8 cellular contexts compared by ENCODE assay signal in the genomic region with DNA sequence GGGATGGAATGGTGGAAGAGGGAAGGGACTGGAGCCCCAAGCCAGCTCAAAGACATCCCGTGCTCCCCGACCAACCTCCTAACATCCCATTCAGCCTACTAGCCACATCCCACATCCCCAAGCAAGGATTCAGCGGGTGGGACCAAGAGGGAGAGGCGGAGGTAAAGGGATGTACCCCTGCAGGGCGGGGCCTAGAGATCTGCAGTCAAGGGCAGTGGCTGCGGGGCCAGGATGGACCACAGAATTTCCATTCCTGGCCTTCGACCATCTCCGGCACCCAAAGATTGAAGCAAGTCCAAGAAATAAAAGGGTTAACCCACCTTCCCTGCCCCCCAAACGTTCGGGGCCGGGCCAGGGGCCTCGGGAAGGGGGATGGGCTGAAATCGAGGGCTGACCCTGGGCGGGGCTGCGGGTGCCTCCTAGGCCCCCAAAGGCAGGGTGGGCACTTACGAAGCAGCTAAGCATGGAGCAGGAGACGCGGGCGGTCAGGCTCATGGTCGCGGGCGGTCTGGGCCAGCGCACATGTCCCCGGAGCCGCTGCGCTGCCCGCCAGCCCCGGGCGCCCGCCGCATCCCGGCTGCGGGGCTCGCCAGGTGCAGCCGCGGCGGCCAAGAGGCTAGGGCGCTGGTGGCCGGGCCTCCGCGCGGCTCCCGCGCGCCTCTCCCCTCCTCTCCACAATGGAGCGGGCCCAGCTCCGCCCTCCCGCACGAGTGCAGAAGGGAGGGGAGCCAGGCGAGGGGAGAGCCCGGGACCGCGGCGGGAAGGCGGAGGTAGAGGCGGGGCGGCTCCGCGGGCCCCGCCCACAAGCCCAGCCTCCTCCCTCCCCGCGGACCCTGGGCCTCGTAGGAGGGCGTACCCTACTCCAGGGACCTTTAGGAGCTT. TPM values are rescaled to one million over a fixed set of nuclear protein-coding genes. Genes with fewer than 3 reads are reported as not detected.
A peak's percentile ranks its signal among the peaks of the same experiment; 100 is the strongest.
DNase-seq lines count a peak whose midpoint lies in the region; ATAC-seq and TF ChIP-seq lines count a peak whose summit lies in the region.

MTMR4 (minus strand) TSS at position 726 of the 882 bp plus-strand sequence; CDS start at position 495, 231 bp downstream.

- peak; percentile 95 for DNase-seq in GM10266 (ENCODE audit: extremely low spot score)
- DNase-seq in LNCaP clone FGC (ENCODE audit: low read depth) = peak; percentile 28
- peak; percentile 92 for DNase-seq in activated effector memory CD4-positive, alpha-beta T cell treated with anti-CD3 and anti-CD28 coated beads, Interleukin-2, amount 50 U/mL, for 16 hours
- peak; percentile 75 for DNase-seq in fibroblast of villous mesenchyme (ENCODE audit: low read depth)
- peak; percentile 72 for DNase-seq in stimulated activated naive CD4-positive, alpha-beta T cell treated with Interleukin-2 at 50 U/mL for 16 hours (lab: John Stamatoyannopoulos, UW)

- H3K27me3 Mint-ChIP-seq in nephron (ENCODE audit: low read depth) = no peaks in the 10 kb centered on the region

- TF ChIP-seq CTCF in GM10266 (IDR thresholded peaks at IDR 0.05; ENCODE audit: control insufficient read depth, insufficient read depth, low read depth, missing control alignments) = no peak
- TF ChIP-seq CTCF in LNCaP clone FGC (IDR thresholded peaks at IDR 0.05; ENCODE audit: control insufficient read depth, extremely low read depth, insufficient read depth) = no peak
- no peak for TF ChIP-seq CTCF in fibroblast of villous mesenchyme (IDR thresholded peaks at IDR 0.05; ENCODE audit: insufficient read depth, low read depth, low read length)
- no peak for TF ChIP-seq CTCF in nephron (IDR thresholded peaks at IDR 0.05; ENCODE audit: unreplicated experiment in 3 of 3)

- H3K4me3 ChIP-seq in LNCaP clone FGC (ENCODE audit: low read depth, low read length) (peak within 1 kb of the TSS; percentile 86), fibroblast of villous mesenchyme (ENCODE audit: low read depth, low read length) (peak within 1 kb of the TSS; percentile 79)

- ATAC-seq in GM18517 (IDR thresholded peaks at IDR 0.05; ENCODE audit: unreplicated experiment) = no peak

- TF ChIP-seq POLR2A in Raji (IDR thresholded peaks at IDR 0.05; ENCODE audit: insufficient read depth, low read depth, low read length) = peak; percentile 71

- peak within 1 kb of the TSS; percentile 94 to 95 (median 95) for H3K4me3 Mint-ChIP-seq in nephron

- peak within 1 kb of the TSS; percentile 54 to 77 (median 75) for H3K27ac Mint-ChIP-seq in nephron

- H3K4me1 Mint-ChIP-seq in nephron = peaks cover 40% of the 10 kb centered on the region

- H3K9me3 Mint-ChIP-seq in nephron = no peaks in the 10 kb centered on the region

- H3K36me3 Mint-ChIP-seq in nephron (ENCODE audit: low read depth) = peaks cover 36% of the 10 kb centered on the region

RNA-seq across cellular contexts. Expression of gene MTMR4, which starts in this region (rescaled TPM):
- total RNA-seq in fibroblast of villous mesenchyme = 39.6 and 44.9 TPM in 2 replicates

Comparison
In these comparisons a context has a peak if more than half of its experiments do, and no peak if none do; other contexts are left out.
1. DNase-seq: peak in every context shown above with its lines; median percentile 95 in GM10266; 92 in activated effector memory CD4-positive, alpha-beta T cell treated with anti-CD3 and anti-CD28 coated beads, Interleukin-2, amount 50 U/mL, for 16 hours; 75 in fibroblast of villous mesenchyme; 72 in stimulated activated naive CD4-positive, alpha-beta T cell treated with Interleukin-2 at 50 U/mL for 16 hours; 28 in LNCaP clone FGC.